Comparison of ENCODE assay signal across 7 cellular contexts in genomic region chr12:114790276-114790675, GRCh38.
"Had no signal": no experiment of that assay in that cellular context is flagged by ENCODE, and none has a peak within 500 bp of the region (broad histone marks: within the 10 kb centered on the region; RNA-seq: fewer than 3 reads in every experiment).

No MANE protein-coding gene starts in this region.

- H3K4me3 ChIP-seq: K562 had no signal

- H3K27ac Mint-ChIP-seq: IgD-negative memory B cell had no signal

- H3K27ac ChIP-seq: HL-60 had no signal

- H3K4me1 Mint-ChIP-seq: IgD-negative memory B cell had no signal

- H3K27me3 Mint-ChIP-seq: IgD-negative memory B cell had no signal

- ATAC-seq: HepG2, K562 had no signal

- DNase-seq: IMR-90, KBM-7, KG1 had no signal
